In the genomic region with DNA sequence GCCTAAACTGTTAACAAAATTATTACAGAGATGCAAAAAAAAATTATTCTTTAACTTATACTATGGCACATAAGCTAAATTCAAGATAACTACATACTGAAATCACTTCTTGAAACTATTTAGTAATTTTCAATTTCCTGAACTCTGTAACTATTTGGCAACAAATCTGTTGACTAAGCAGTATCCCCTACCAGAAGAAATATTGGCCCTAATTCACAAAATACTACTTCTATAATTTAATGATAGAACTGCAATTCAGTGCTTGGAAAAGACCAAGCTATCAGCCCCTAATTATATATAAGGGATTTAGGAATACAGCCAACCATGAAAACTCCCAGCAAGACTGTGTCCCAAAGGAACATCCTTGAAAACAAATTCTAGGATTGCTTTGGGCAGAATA, we compare ENCODE assay signal across 2 cellular contexts.
TF ChIP-seq lines count a peak whose summit lies in the region.

No MANE protein-coding gene starts in this region.

TF ChIP-seq in IMR-90, 13 proteins besides CTCF, POLR2A, EP300 and RAD21:
- TF ChIP-seq MAFK (IDR thresholded peaks at IDR 0.05; ENCODE audit: low read depth, low read length): peak; percentile 42; the same call in 1 of the 2 replicates
- no peak for TF ChIP-seq MXI1 (IDR thresholded peaks at IDR 0.05; ENCODE audit: borderline replicate concordance, low read depth, low read length)
- no peak for TF ChIP-seq RFX5 (IDR thresholded peaks at IDR 0.05; ENCODE audit: low read depth, low read length)

TF ChIP-seq in K562, 482 proteins besides CTCF, POLR2A, EP300 and RAD21:
- TF ChIP-seq ZNF316 (IDR thresholded peaks at IDR 0.05): 0 out of 2 replicates have a peak, but pooled peaks have one; percentile 4
- no peak for TF ChIP-seq MYC (IDR thresholded peaks at IDR 0.05; ENCODE audit: low read depth, low read length)
- TF ChIP-seq MYC (CRISPR knock-in tag; IDR thresholded peaks at IDR 0.05; ENCODE audit: borderline replicate concordance, low read depth): no peak
